Comparison of ENCODE assay signal across 17 cellular contexts in the genomic region with DNA sequence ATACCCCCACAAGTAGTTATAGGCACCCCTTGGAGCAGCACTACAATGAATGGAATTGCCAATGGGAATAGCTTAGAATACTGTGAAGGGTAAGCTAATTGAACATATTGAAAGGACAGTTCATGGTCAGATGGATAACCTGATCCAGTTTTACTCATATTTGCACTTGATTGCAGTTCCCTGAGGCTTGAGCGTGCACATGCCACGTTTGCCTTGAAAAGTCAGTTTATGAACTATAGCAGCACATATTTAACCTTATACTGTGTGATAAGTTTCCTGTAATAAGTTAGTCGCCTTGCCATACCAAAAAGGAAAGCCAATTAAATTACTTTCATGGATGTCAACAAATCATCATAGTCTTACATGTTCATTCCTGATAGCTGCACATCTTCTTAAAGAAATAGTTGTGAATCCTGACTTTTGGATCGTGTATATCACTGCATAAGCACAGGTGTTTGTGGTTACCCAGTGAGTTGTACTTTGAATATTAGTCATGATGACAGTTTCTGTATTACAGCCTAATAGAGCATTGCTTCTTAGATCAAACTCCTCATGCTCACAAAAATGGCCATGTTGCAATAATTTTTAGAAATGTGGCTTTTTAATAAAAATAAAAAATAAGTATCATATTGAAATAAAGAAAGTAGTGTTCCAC. TPM values are rescaled to one million over a fixed set of nuclear protein-coding genes. Genes with fewer than 3 reads are reported as not detected.
A peak's percentile ranks its signal among the peaks of the same experiment; 100 is the strongest.
DNase-seq lines count a peak whose midpoint lies in the region; ATAC-seq and TF ChIP-seq lines count a peak whose summit lies in the region.
"Had no signal": no experiment of that assay in that cellular context is flagged by ENCODE, and none has a peak within 500 bp of the region (broad histone marks: within the 10 kb centered on the region; RNA-seq: fewer than 3 reads in every experiment).

No MANE protein-coding gene starts in this region.

- no peak overlapping the region for H3K4me3 Mint-ChIP-seq in Calu3 (ENCODE audit: low read depth, unreplicated experiment)
- H3K4me3 Mint-ChIP-seq: activated T-helper 1 cell treated with anti-CD3 and anti-CD28 coated beads, Interleukin-12 subunit alpha, Interleukin-12 subunit beta, Interleukin-2, Interleukin-4 antibody, amounts not matched to agents 30 ng/mL and 10 ng/mL and 1 ng/mL, durations not matched to agents 14 hours and 24 hours and 36 hours; central memory CD8-positive, alpha-beta T cell; stimulated activated naive CD8-positive, alpha-beta T cell treated with anti-CD3 and anti-CD28 coated beads, Interleukin-15, Interleukin-2, amounts not matched to agents 100 ng/mL and 50 ng/mL, for 24 hours; T-helper 2 cell treated with Interferon-gamma antibody and Interleukin-4, amounts not matched to agents 5 μg/mL and 100 μg/mL, for 36 hours had no signal

- H2AFZ ChIP-seq in DND-41 (ENCODE audit: low read depth, low read length) (no peak overlapping the region), neuronal stem cell (ENCODE audit: low read length) (no peak overlapping the region)

- no peak overlapping the region for H2BK15ac ChIP-seq in neuronal stem cell (ENCODE audit: low read length)

- H3K27me3 Mint-ChIP-seq in Calu3 (ENCODE audit: unreplicated experiment) = peaks cover 58% of the 10 kb centered on the region

- H3K9ac ChIP-seq in DND-41 (ENCODE audit: low read depth, low read length) (no peak overlapping the region), neuronal stem cell (ENCODE audit: low read depth, low read length, poor library complexity) (no peak overlapping the region)

- H3K27ac ChIP-seq in DND-41 (ENCODE audit: low read length) (no peak overlapping the region), neuronal stem cell (replicated peaks; ENCODE audit: low read length) (no peak overlapping the region)

- H3K9me3 Mint-ChIP-seq in Calu3 (ENCODE audit: low read depth, unreplicated experiment) = no peaks in the 10 kb centered on the region
- H3K9me3 Mint-ChIP-seq: activated T-helper 1 cell treated with anti-CD3 and anti-CD28 coated beads, Interleukin-12 subunit alpha, Interleukin-12 subunit beta, Interleukin-2, Interleukin-4 antibody, amounts not matched to agents 30 ng/mL and 10 ng/mL and 1 ng/mL, durations not matched to agents 14 hours and 24 hours and 36 hours; central memory CD8-positive, alpha-beta T cell; stimulated activated naive CD8-positive, alpha-beta T cell treated with anti-CD3 and anti-CD28 coated beads, Interleukin-15, Interleukin-2, amounts not matched to agents 100 ng/mL and 50 ng/mL, for 24 hours; T-helper 2 cell treated with Interferon-gamma antibody and Interleukin-4, amounts not matched to agents 5 μg/mL and 100 μg/mL, for 36 hours had no signal

- no peak overlapping the region for H2BK5ac ChIP-seq in neuronal stem cell (ENCODE audit: low read length)

- H3K4me1 Mint-ChIP-seq in Calu3 (ENCODE audit: low read depth, unreplicated experiment) = no peaks in the 10 kb centered on the region
- H3K4me1 Mint-ChIP-seq: central memory CD8-positive, alpha-beta T cell had no signal

- no peak overlapping the region for H3K14ac ChIP-seq in neuronal stem cell (ENCODE audit: low read length)

- H3K36me3 ChIP-seq in DND-41 (ENCODE audit: insufficient read depth, low read length) (peaks cover 100% of the 10 kb centered on the region), neuronal stem cell (replicated peaks in 1 of 2; ENCODE audit: control insufficient read depth in 2 of 2, insufficient read depth in 2 of 2, low read length in 2 of 2) (no peaks in the 10 kb centered on the region)

- H3K79me1 ChIP-seq in neuronal stem cell (ENCODE audit: low read depth, low read length) = no peaks in the 10 kb centered on the region

- no peak overlapping the region for H3K18ac ChIP-seq in neuronal stem cell (ENCODE audit: low read length)

- TF ChIP-seq CTCF in DND-41 (IDR thresholded peaks at IDR 0.05; ENCODE audit: borderline replicate concordance, extremely low read depth, low read length, poor library complexity, severe bottlenecking) (no peak), Calu3 (IDR thresholded peaks at IDR 0.05; ENCODE audit: unreplicated experiment) (no peak)

- H4K91ac ChIP-seq in neuronal stem cell (ENCODE audit: low read depth, low read length, poor library complexity) = no peak overlapping the region

- no peaks in the 10 kb centered on the region; the same call in 1 of the 2 replicates for H4K20me1 ChIP-seq in DND-41 (ENCODE audit: insufficient read depth, low read length)

- no peak overlapping the region for H3K23ac ChIP-seq in neuronal stem cell (ENCODE audit: low read depth, low read length, poor library complexity)

- ATAC-seq in DND-41 (ENCODE audit: insufficient read depth, low read depth) (peak; percentile 61; the same call in 2 of the 3 replicates), GM18873 (IDR thresholded peaks at IDR 0.05; ENCODE audit: low FRiP score, unreplicated experiment) (peak; percentile 85), GM21619 (IDR thresholded peaks at IDR 0.05; ENCODE audit: unreplicated experiment) (peak; percentile 94), HG03108 (IDR thresholded peaks at IDR 0.05; ENCODE audit: unreplicated experiment) (peak; percentile 90)

- H3K79me2 ChIP-seq in DND-41 (ENCODE audit: insufficient read depth, low read length) = no peaks in the 10 kb centered on the region

- H3K4me3 ChIP-seq in DND-41 (ENCODE audit: low read depth in 1 of 2, low read length in 2 of 2) = no peak overlapping the region
- H3K4me3 ChIP-seq in neuronal stem cell (ENCODE audit: low read length in 2 of 2) = no peak overlapping the region

- no peaks in the 10 kb centered on the region for H3K36me3 Mint-ChIP-seq in Calu3 (ENCODE audit: insufficient read depth, unreplicated experiment)

- H4K8ac ChIP-seq in neuronal stem cell (ENCODE audit: low read depth, low read length) = no peak overlapping the region

- H3K9me3 ChIP-seq in DND-41 (ENCODE audit: insufficient read depth, low read length, severe bottlenecking) = no peaks in the 10 kb centered on the region
- no peaks in the 10 kb centered on the region for H3K9me3 ChIP-seq in neuronal stem cell (replicated peaks in 1 of 2; ENCODE audit: control insufficient read depth in 2 of 2, insufficient read depth in 1 of 2, low read depth in 1 of 2, low read length in 2 of 2)

- CTCF ChIA-PET in Calu3 (lab: Charles Lee) = no interaction called here

- H3K4me1 ChIP-seq in DND-41 (ENCODE audit: insufficient read depth, low read length) (peaks cover 4% of the 10 kb centered on the region), neuronal stem cell (ENCODE audit: control insufficient read depth in 2 of 2, insufficient read depth in 1 of 2, low read depth in 1 of 2, low read length in 2 of 2) (no peaks in the 10 kb centered on the region)

- WGBS in neuronal stem cell (ENCODE audit: extremely low coverage in 2 of 2, insufficient read length in 2 of 2, insufficient replicate concordance in 1 of 2), 2 donors = no CpG with 5 or more reads among the region's 4 CpGs

- H3K27me3 ChIP-seq in DND-41 (ENCODE audit: insufficient read depth, low read length, poor library complexity) (no peaks in the 10 kb centered on the region), neuronal stem cell (ENCODE audit: control insufficient read depth in 3 of 3, insufficient read depth in 3 of 3, low read depth in 1 of 3, low read length in 3 of 3) (no peaks in the 10 kb centered on the region)

- intact Hi-C loops in Calu3 (cut with micrococcal nuclease; ENCODE audit: unreplicated experiment) = no loop called here

- H3K27ac Mint-ChIP-seq in Calu3 (ENCODE audit: unreplicated experiment) = no peak overlapping the region
- H3K27ac Mint-ChIP-seq: activated T-helper 1 cell treated with anti-CD3 and anti-CD28 coated beads, Interleukin-12 subunit alpha, Interleukin-12 subunit beta, Interleukin-2, Interleukin-4 antibody, amounts not matched to agents 30 ng/mL and 10 ng/mL and 1 ng/mL, durations not matched to agents 14 hours and 24 hours and 36 hours; stimulated activated naive CD8-positive, alpha-beta T cell treated with anti-CD3 and anti-CD28 coated beads, Interleukin-15, Interleukin-2, amounts not matched to agents 100 ng/mL and 50 ng/mL, for 24 hours; T-helper 2 cell treated with Interferon-gamma antibody and Interleukin-4, amounts not matched to agents 5 μg/mL and 100 μg/mL, for 36 hours had no signal

- no peak overlapping the region for H2BK12ac ChIP-seq in neuronal stem cell (ENCODE audit: low read length)

- BruUV-seq in Calu3 (replicated peaks; lab: Mats Ljungman, UMichigan) = no TSS peak

- H2AK5ac ChIP-seq in neuronal stem cell (ENCODE audit: low read depth, low read length) = no peak overlapping the region

- no peak overlapping the region for H2BK120ac ChIP-seq in neuronal stem cell (ENCODE audit: low read depth, low read length)

- DNase-seq in DND-41 = no peak
- DNase-seq in neuronal stem cell (ENCODE audit: low spot score) = no peak
- DNase-seq in activated naive CD4-positive, alpha-beta T cell treated with Interleukin-2 at 50 U/mL for 16 hours = no peak
- DNase-seq in SW 1271 (lab: John Stamatoyannopoulos, UW) = no peak
- no peak for DNase-seq in Calu3
- DNase-seq: GF-D8, NCI-H1417 treated with DMSO at 0.1 percent for 48 hours had no signal

- no peak overlapping the region for H3K4ac ChIP-seq in neuronal stem cell (ENCODE audit: low read length)

- H3K4me2 ChIP-seq in DND-41 (ENCODE audit: insufficient read depth, low read length) (no peak overlapping the region), neuronal stem cell (ENCODE audit: insufficient read depth, low read length, poor library complexity, severe bottlenecking) (no peak overlapping the region)

RNA-seq across cellular contexts. Expression of a gene that starts 21.6 kb away (rescaled TPM):
- not detected for polyA plus RNA-seq in neuronal stem cell (2013, experiment 1 of 2)
- not detected for polyA plus RNA-seq in neuronal stem cell (2013, experiment 2 of 2)
- total RNA-seq in Calu3 (2022) = not detected in 2 replicates
- total RNA-seq: activated T-helper 1 cell treated with anti-CD3 and anti-CD28 coated beads, Interleukin-12 subunit alpha, Interleukin-12 subunit beta, Interleukin-2, Interleukin-4 antibody, amounts not matched to agents 30 ng/mL and 10 ng/mL and 1 ng/mL, durations not matched to agents 14 hours and 24 hours and 36 hours; fibroblast of lung; HT-29 had no signal
- polyA plus RNA-seq: fibroblast of lung, neural cell had no signal

RNA-seq across cellular contexts. Expression of a gene that starts 33.0 kb away (rescaled TPM):
- polyA plus RNA-seq in neuronal stem cell (2013, experiment 1 of 2) = not detected
- polyA plus RNA-seq in neuronal stem cell (2013, experiment 2 of 2) = not detected
- not detected in 2 replicates for total RNA-seq in Calu3 (2022)
- total RNA-seq: activated T-helper 1 cell treated with anti-CD3 and anti-CD28 coated beads, Interleukin-12 subunit alpha, Interleukin-12 subunit beta, Interleukin-2, Interleukin-4 antibody, amounts not matched to agents 30 ng/mL and 10 ng/mL and 1 ng/mL, durations not matched to agents 14 hours and 24 hours and 36 hours; fibroblast of lung; HT-29 had no signal
- polyA plus RNA-seq: fibroblast of lung, neural cell had no signal

RNA-seq across cellular contexts. Expression of a gene that starts 54.5 kb away (rescaled TPM):
- polyA plus RNA-seq in neuronal stem cell (2013, experiment 1 of 2) = not detected
- polyA plus RNA-seq in neuronal stem cell (2013, experiment 2 of 2) = not detected
- total RNA-seq in Calu3 (2022) = 7.5 and 9.5 TPM in 2 replicates
- total RNA-seq: activated T-helper 1 cell treated with anti-CD3 and anti-CD28 coated beads, Interleukin-12 subunit alpha, Interleukin-12 subunit beta, Interleukin-2, Interleukin-4 antibody, amounts not matched to agents 30 ng/mL and 10 ng/mL and 1 ng/mL, durations not matched to agents 14 hours and 24 hours and 36 hours had no signal
- polyA plus RNA-seq: fibroblast of lung, neural cell had no signal
